In genomic region chr6:111739257-111739696, GRCh38 we compare ENCODE assay signal across 18 cellular contexts.
DNase-seq lines count a peak whose midpoint lies in the region; ATAC-seq and TF ChIP-seq lines count a peak whose summit lies in the region.
"Had no signal": no experiment of that assay in that cellular context is flagged by ENCODE, and none has a peak within 500 bp of the region (broad histone marks: within the 10 kb centered on the region; RNA-seq: fewer than 3 reads in every experiment).

No MANE protein-coding gene starts in this region.

- H3K27ac Mint-ChIP-seq in activated T-cell treated with anti-CD3 and anti-CD28 coated beads, Interleukin-2, amount 50 U/mL, for 24 hours, result peak overlapping the region; percentile 79
- peak overlapping the region; percentile 70 for H3K27ac Mint-ChIP-seq in activated T-helper 1 cell treated with anti-CD3 and anti-CD28 coated beads, Interleukin-12 subunit alpha, Interleukin-12 subunit beta, Interleukin-2, Interleukin-4 antibody, amounts not matched to agents 30 ng/mL and 10 ng/mL and 1 ng/mL, durations not matched to agents 14 hours and 24 hours and 36 hours
- H3K27ac Mint-ChIP-seq in stimulated activated effector memory CD8-positive, alpha-beta T cell treated with anti-CD3 and anti-CD28 coated beads, Interleukin-12 subunit alpha, Interleukin-12 subunit beta, amount 100 ng/mL, for 72 hours, result peak overlapping the region; percentile 82

- peaks cover 97% of the 10 kb centered on the region for H3K4me1 Mint-ChIP-seq in activated T-cell treated with anti-CD3 and anti-CD28 coated beads, Interleukin-2, amount 50 U/mL, for 24 hours (ENCODE audit: low read depth)
- H3K4me1 Mint-ChIP-seq in activated T-helper 1 cell treated with anti-CD3 and anti-CD28 coated beads, Interleukin-12 subunit alpha, Interleukin-12 subunit beta, Interleukin-2, Interleukin-4 antibody, amounts not matched to agents 30 ng/mL and 10 ng/mL and 1 ng/mL, durations not matched to agents 14 hours and 24 hours and 36 hours (ENCODE audit: low read depth), result peaks cover 84% of the 10 kb centered on the region
- peaks cover 100% of the 10 kb centered on the region for H3K4me1 Mint-ChIP-seq in stimulated activated effector memory CD8-positive, alpha-beta T cell treated with anti-CD3 and anti-CD28 coated beads, Interleukin-12 subunit alpha, Interleukin-12 subunit beta, amount 100 ng/mL, for 72 hours

- no peaks in the 10 kb centered on the region for H3K27me3 ChIP-seq in testis
- H3K27me3 ChIP-seq: dorsolateral prefrontal cortex, upper lobe of left lung had no signal

- H3K9me3 ChIP-seq in testis, result no peaks in the 10 kb centered on the region
- H3K9me3 ChIP-seq: upper lobe of left lung had no signal

- ATAC-seq in HG02610 (IDR thresholded peaks at IDR 0.05; ENCODE audit: unreplicated experiment), result peak; percentile 32
- no peak for ATAC-seq in stimulated activated effector memory CD8-positive, alpha-beta T cell treated with anti-CD3 and anti-CD28 coated beads, Interleukin-12 subunit alpha, Interleukin-12 subunit beta, amount 100 ng/mL, for 72 hours
- ATAC-seq in GM21717 (IDR thresholded peaks at IDR 0.05; ENCODE audit: unreplicated experiment), result no peak

- H3K4me3 ChIP-seq in testis, result no peak overlapping the region
- H3K4me3 ChIP-seq: dorsolateral prefrontal cortex, GM23248, SK-N-MC, upper lobe of left lung had no signal

- peaks cover 7% of the 10 kb centered on the region for H3K4me1 ChIP-seq in testis

- intact Hi-C loops in activated T-helper 1 cell treated with anti-CD3 and anti-CD28 coated beads, Interleukin-12 subunit alpha, Interleukin-12 subunit beta, Interleukin-2, Interleukin-4 antibody, amounts not matched to agents 30 ng/mL and 10 ng/mL and 1 ng/mL, durations not matched to agents 14 hours and 24 hours and 36 hours (cut with micrococcal nuclease), result no loop called here
- intact Hi-C loops in testis (cut with DNase I; ENCODE audit: low total_unique reads), result no loop called here

- H3K4me3 Mint-ChIP-seq in activated T-cell treated with anti-CD3 and anti-CD28 coated beads, Interleukin-2, amount 50 U/mL, for 24 hours, result no peak overlapping the region
- no peak overlapping the region for H3K4me3 Mint-ChIP-seq in activated T-helper 1 cell treated with anti-CD3 and anti-CD28 coated beads, Interleukin-12 subunit alpha, Interleukin-12 subunit beta, Interleukin-2, Interleukin-4 antibody, amounts not matched to agents 30 ng/mL and 10 ng/mL and 1 ng/mL, durations not matched to agents 14 hours and 24 hours and 36 hours
- peak overlapping the region; percentile 43 for H3K4me3 Mint-ChIP-seq in stimulated activated effector memory CD8-positive, alpha-beta T cell treated with anti-CD3 and anti-CD28 coated beads, Interleukin-12 subunit alpha, Interleukin-12 subunit beta, amount 100 ng/mL, for 72 hours
- H3K4me3 Mint-ChIP-seq: nephron progenitor cell had no signal

- H3K27ac ChIP-seq in testis, result no peak overlapping the region
- H3K27ac ChIP-seq: GM23248, SK-N-MC had no signal

- H3K36me3 Mint-ChIP-seq in activated T-cell treated with anti-CD3 and anti-CD28 coated beads, Interleukin-2, amount 50 U/mL, for 24 hours (ENCODE audit: low read depth), result peaks cover 100% of the 10 kb centered on the region
- peaks cover 79% of the 10 kb centered on the region for H3K36me3 Mint-ChIP-seq in activated T-helper 1 cell treated with anti-CD3 and anti-CD28 coated beads, Interleukin-12 subunit alpha, Interleukin-12 subunit beta, Interleukin-2, Interleukin-4 antibody, amounts not matched to agents 30 ng/mL and 10 ng/mL and 1 ng/mL, durations not matched to agents 14 hours and 24 hours and 36 hours (ENCODE audit: low read depth)
- peaks cover 100% of the 10 kb centered on the region for H3K36me3 Mint-ChIP-seq in stimulated activated effector memory CD8-positive, alpha-beta T cell treated with anti-CD3 and anti-CD28 coated beads, Interleukin-12 subunit alpha, Interleukin-12 subunit beta, amount 100 ng/mL, for 72 hours

- peaks cover 2% of the 10 kb centered on the region for H3K9me3 Mint-ChIP-seq in activated T-cell treated with anti-CD3 and anti-CD28 coated beads, Interleukin-2, amount 50 U/mL, for 24 hours
- H3K9me3 Mint-ChIP-seq in activated T-helper 1 cell treated with anti-CD3 and anti-CD28 coated beads, Interleukin-12 subunit alpha, Interleukin-12 subunit beta, Interleukin-2, Interleukin-4 antibody, amounts not matched to agents 30 ng/mL and 10 ng/mL and 1 ng/mL, durations not matched to agents 14 hours and 24 hours and 36 hours, result no peaks in the 10 kb centered on the region
- H3K9me3 Mint-ChIP-seq in stimulated activated effector memory CD8-positive, alpha-beta T cell treated with anti-CD3 and anti-CD28 coated beads, Interleukin-12 subunit alpha, Interleukin-12 subunit beta, amount 100 ng/mL, for 72 hours, result no peaks in the 10 kb centered on the region

- no peak for TF ChIP-seq CTCF in testis (IDR thresholded peaks at IDR 0.05)

- no peaks in the 10 kb centered on the region for H3K27me3 Mint-ChIP-seq in activated T-cell treated with anti-CD3 and anti-CD28 coated beads, Interleukin-2, amount 50 U/mL, for 24 hours
- H3K27me3 Mint-ChIP-seq in activated T-helper 1 cell treated with anti-CD3 and anti-CD28 coated beads, Interleukin-12 subunit alpha, Interleukin-12 subunit beta, Interleukin-2, Interleukin-4 antibody, amounts not matched to agents 30 ng/mL and 10 ng/mL and 1 ng/mL, durations not matched to agents 14 hours and 24 hours and 36 hours (ENCODE audit: insufficient read depth), result no peaks in the 10 kb centered on the region

- WGBS in testis, 2 donors, result 83 to 88% methylated on average over 4 of the region's 4 CpGs

- TF ChIP-seq POLR2A in testis (IDR thresholded peaks at IDR 0.05), result no peak

- no peaks in the 10 kb centered on the region for H3K36me3 ChIP-seq in testis (ENCODE audit: low read depth, missing control alignments)
- H3K36me3 ChIP-seq: upper lobe of left lung had no signal

- DNase-seq in activated T-cell treated with anti-CD3 and anti-CD28 coated beads, Interleukin-2, amount 50 U/mL, for 24 hours, result no peak
- DNase-seq in activated T-cell treated with anti-CD3 and anti-CD28 coated beads, Interleukin-2, amount 50 U/mL, for 1 hour, result no peak
- no peak for DNase-seq in activated T-helper 1 cell treated with anti-CD3 and anti-CD28 coated beads, Interleukin-12 subunit alpha, Interleukin-12 subunit beta, Interleukin-2, Interleukin-4 antibody, amounts not matched to agents 30 ng/mL and 10 ng/mL and 1 ng/mL, durations not matched to agents 14 hours and 24 hours and 36 hours (ENCODE audit: low spot score)
- no peak for DNase-seq in stimulated activated effector memory CD8-positive, alpha-beta T cell treated with anti-CD3 and anti-CD28 coated beads, Interleukin-12 subunit alpha, Interleukin-12 subunit beta, amount 100 ng/mL, for 72 hours (ENCODE audit: low spot score in 2 of 2)
- no peak for DNase-seq in testis
- no peak for DNase-seq in mucosa of gallbladder (ENCODE audit: low spot score)
- DNase-seq: activated CD4-positive, alpha-beta T cell treated with anti-CD3 and anti-CD28 coated beads, Interleukin-2, amount 50 U/mL, for 1 hour; amniotic stem cell; dorsolateral prefrontal cortex; foreskin fibroblast; GM23248; NCI-H1436 treated with DMSO at 0.1 percent for 48 hours; NCI-H774; nephron progenitor cell had no signal
